In the genomic region with DNA sequence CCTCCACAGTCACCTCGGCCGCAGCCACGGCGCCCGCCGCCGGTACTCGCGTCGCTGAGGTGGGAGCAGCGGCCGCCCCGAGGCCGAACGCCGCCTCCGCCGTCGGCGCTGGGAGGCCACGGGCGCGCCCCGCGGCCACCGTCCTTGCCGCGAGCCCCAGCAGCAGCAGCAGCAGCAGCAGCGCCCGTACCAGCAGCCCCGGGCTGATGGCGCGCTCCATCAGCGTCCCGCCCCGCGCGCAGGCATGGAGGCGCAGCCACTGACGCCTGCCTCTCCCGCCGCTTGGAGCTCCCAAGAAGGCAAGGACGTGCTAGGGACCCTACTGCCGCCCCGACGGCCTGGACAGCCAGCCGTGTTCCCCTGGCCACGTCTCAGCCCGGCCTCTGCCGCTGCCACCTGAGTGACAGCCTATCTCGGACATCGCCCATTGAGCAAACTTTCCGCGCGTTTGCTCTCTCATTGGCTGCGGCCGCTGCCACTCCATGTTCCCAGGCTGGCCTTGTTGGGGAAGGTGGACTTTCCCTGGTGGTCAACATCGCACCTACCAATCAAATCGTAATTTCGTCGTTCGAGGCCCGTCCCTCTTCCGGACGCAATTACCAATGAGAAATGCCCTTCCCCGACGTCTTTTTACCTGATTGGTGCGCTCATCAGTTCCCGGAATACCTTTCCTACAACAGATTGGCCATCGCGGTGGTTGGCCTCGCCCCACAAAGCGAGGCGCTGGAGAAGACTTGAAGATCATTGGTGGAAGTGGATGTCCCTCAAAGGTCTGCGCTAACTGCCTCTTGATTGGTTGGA, we compare ENCODE assay signal across 8 cellular contexts. TPM values are rescaled to one million over a fixed set of nuclear protein-coding genes. Genes with fewer than 3 reads are reported as not detected.
A peak's percentile ranks its signal among the peaks of the same experiment; 100 is the strongest.
DNase-seq lines count a peak whose midpoint lies in the region; ATAC-seq and TF ChIP-seq lines count a peak whose summit lies in the region.

A gene (minus strand): TSS at position 410 of the 801 bp plus-strand sequence. CDS start 190 bp downstream, at position 220.

- peak within 1 kb of the TSS; percentile 93 for H3K23ac ChIP-seq in IMR-90 (ENCODE audit: low read depth, low read length)

- no TSS peak for BruUV-seq in IMR-90 (replicated peaks; lab: Mats Ljungman, UMichigan)

- WGBS in IMR-90 (ENCODE audit: extremely low coverage in 2 of 2, insufficient read length in 1 of 2), 2 experiments, result 0% methylated on average over 34 of the region's 75 CpGs; no CpG with 5 or more reads in 1 of the 2 experiments

- H3K18ac ChIP-seq in IMR-90 (ENCODE audit: low read depth, low read length), result peak within 1 kb of the TSS; percentile 96

- peak within 1 kb of the TSS; percentile 100 for H4K91ac ChIP-seq in IMR-90 (ENCODE audit: insufficient read depth, low read depth, low read length)

- intact Hi-C loops in IMR-90 (cut with micrococcal nuclease), result loop anchor here (1.0 to 10.0 kb wide), 4 partner anchors 24 to 64 kb away; a partner anchor contains a TSS

- H3K56ac ChIP-seq in IMR-90 (ENCODE audit: extremely low read depth, insufficient read depth, low read length), result peak within 1 kb of the TSS; percentile 98

- H3K4me3 ChIP-seq in IMR-90 (ENCODE audit: insufficient read depth, low read depth, low read length), result peak within 1 kb of the TSS; percentile 70

- H2BK5ac ChIP-seq in IMR-90 (ENCODE audit: low read depth, low read length, poor library complexity, severe bottlenecking), result peak within 1 kb of the TSS; percentile 96

- H3K9ac ChIP-seq in IMR-90 (ENCODE audit: low read depth, low read length), result peak within 1 kb of the TSS; percentile 97

- CTCF ChIA-PET in IMR-90 (lab: Yijun Ruan, JAX), result no interaction called here

- peaks cover 22% of the 10 kb centered on the region for H4K20me1 ChIP-seq in IMR-90 (ENCODE audit: insufficient read depth, low read length)

- 0 out of 2 replicates have a peak, but pooled peaks have one; percentile 7 for TF ChIP-seq CTCF in IMR-90 (conservative IDR thresholded peaks at IDR 0.05; ENCODE audit: low read depth, low read length)

- peak within 1 kb of the TSS; percentile 99 for H2AK9ac ChIP-seq in IMR-90 (replicated peaks; ENCODE audit: low read depth, low read length, poor library complexity)

- peaks cover 4% of the 10 kb centered on the region for H3K4me1 ChIP-seq in IMR-90 (ENCODE audit: control insufficient read depth, insufficient read depth, low read length)

- peak within 1 kb of the TSS; percentile 96 for H3K4ac ChIP-seq in IMR-90 (ENCODE audit: low read depth, low read length)

- H2BK15ac ChIP-seq in IMR-90 (ENCODE audit: low read depth, low read length), result peak within 1 kb of the TSS; percentile 98

- peak within 1 kb of the TSS; percentile 83 to 99 for H4K8ac ChIP-seq in IMR-90 (ENCODE audit: low read depth in 2 of 2, low read length in 2 of 2)

- in situ Hi-C loops in IMR-90 (cut with MboI; ENCODE audit: low sequenced_read_pairs), result no loop called here

- no peak for TF ChIP-seq RAD21 in IMR-90 (IDR thresholded peaks at IDR 0.05; ENCODE audit: low read length)

- POLR2A ChIA-PET in IMR-90 (lab: Charles Lee; ENCODE audit: unreplicated experiment), result no interaction called here

- peak within 1 kb of the TSS; percentile 48 for H2BK20ac ChIP-seq in IMR-90 (ENCODE audit: low read depth, low read length)

- H4K5ac ChIP-seq in IMR-90 (ENCODE audit: low read depth, low read length), result peak within 1 kb of the TSS; percentile 95

- H3K27ac ChIP-seq in IMR-90 (ENCODE audit: insufficient read depth, low read length), result peak within 1 kb of the TSS; percentile 94

- dilution Hi-C loops in IMR-90 (cut with HindIII; ENCODE audit: low sequenced_read_pairs, unreplicated experiment), result no loop called here

- peak within 1 kb of the TSS; percentile 93 for H2AK5ac ChIP-seq in IMR-90 (ENCODE audit: low read depth, low read length)

- peak; percentile 88 for TF ChIP-seq POLR2A in IMR-90 (IDR thresholded peaks at IDR 0.05; ENCODE audit: low read depth, low read length)

- H3K14ac ChIP-seq in IMR-90 (replicated peaks; ENCODE audit: low read depth, low read length), result peak within 1 kb of the TSS; percentile 98

- H3K9me3 ChIP-seq in IMR-90 (ENCODE audit: control insufficient read depth, insufficient read depth, low read length), result no peaks in the 10 kb centered on the region

- no peaks in the 10 kb centered on the region for H3K27me3 ChIP-seq in IMR-90 (ENCODE audit: control insufficient read depth, insufficient read depth, low read length)

- H2AFZ ChIP-seq in IMR-90 (replicated peaks; ENCODE audit: low read length, poor library complexity), result peak within 1 kb of the TSS; percentile 90

- H2BK120ac ChIP-seq in IMR-90 (ENCODE audit: low read depth, low read length), result peak within 1 kb of the TSS; percentile 91

- H3K9me1 ChIP-seq in IMR-90 (ENCODE audit: insufficient read depth, low read length), result peaks cover 8% of the 10 kb centered on the region; the same call in 1 of the 2 replicates

- peaks cover 16 to 40% of the 10 kb centered on the region in 2 experiments; a peak in 3 of 4 replicates for H3K79me1 ChIP-seq in IMR-90 (ENCODE audit: low read depth in 1 of 2, low read length in 2 of 2)

- no peaks in the 10 kb centered on the region for H3K36me3 ChIP-seq in IMR-90 (ENCODE audit: control insufficient read depth, insufficient read depth, low read length)

- DNase-seq in DMS 273 (lab: John Stamatoyannopoulos, UW; ENCODE audit: unreplicated experiment) (peak; percentile 100), IMR-90 (peak; percentile 100), OCI-M1 (lab: John Stamatoyannopoulos, UW) (peak; percentile 98), activated T-cell treated with anti-CD3 and anti-CD28 coated beads for 24 hours (ENCODE audit: low read depth) (peak; percentile 93), epidermal melanocyte (ENCODE audit: insufficient read length, low spot score) (peak; percentile 95), middle frontal gyrus (ENCODE audit: extremely low spot score, low spot score) (peak; percentile 100)
- DNase-seq in stimulated activated CD8-positive, alpha-beta memory T cell treated with anti-CD3 and anti-CD28 coated beads, Interleukin-2, amount 100 ng/mL, for 48 hours (ENCODE audit: low read depth in 2 of 2), result peak; percentile 81 to 90

- ATAC-seq in GM21528 (IDR thresholded peaks at IDR 0.05; ENCODE audit: low FRiP score, unreplicated experiment) (peak; percentile 92), IMR-90 (ENCODE audit: low read depth) (peak; percentile 91)

- peak within 1 kb of the TSS; percentile 88 for H3K4me2 ChIP-seq in IMR-90 (ENCODE audit: low read depth, low read length)

TF ChIP-seq in IMR-90, 13 proteins besides CTCF, POLR2A, EP300 and RAD21:
- TF ChIP-seq CEBPB (IDR thresholded peaks at IDR 0.05; ENCODE audit: low read depth, low read length) (peak; percentile 88), FOS (IDR thresholded peaks at IDR 0.05; ENCODE audit: low read depth, low read length) (peak; percentile 85; the same call in 1 of the 2 replicates), RFX5 (IDR thresholded peaks at IDR 0.05; ENCODE audit: low read depth, low read length) (no peak; the same call in 1 of the 2 replicates), MAFK (IDR thresholded peaks at IDR 0.05; ENCODE audit: low read depth, low read length) (no peak), MAZ (IDR thresholded peaks at IDR 0.05; ENCODE audit: borderline replicate concordance, low read depth, low read length) (no peak), MXI1 (IDR thresholded peaks at IDR 0.05; ENCODE audit: borderline replicate concordance, low read depth, low read length) (peak; percentile 78; the same call in 1 of the 2 replicates), CHD1 (IDR thresholded peaks at IDR 0.05; ENCODE audit: low read depth, low read length) (no peak), NFE2L2 (IDR thresholded peaks at IDR 0.05; ENCODE audit: low read depth, low read length) (no peak), SMC3 (IDR thresholded peaks at IDR 0.05; ENCODE audit: low read depth, low read length) (no peak), RCOR1 (IDR thresholded peaks at IDR 0.05; ENCODE audit: insufficient replicate concordance, low read length) (no peak)
- TF ChIP-seq, protein P1, sequence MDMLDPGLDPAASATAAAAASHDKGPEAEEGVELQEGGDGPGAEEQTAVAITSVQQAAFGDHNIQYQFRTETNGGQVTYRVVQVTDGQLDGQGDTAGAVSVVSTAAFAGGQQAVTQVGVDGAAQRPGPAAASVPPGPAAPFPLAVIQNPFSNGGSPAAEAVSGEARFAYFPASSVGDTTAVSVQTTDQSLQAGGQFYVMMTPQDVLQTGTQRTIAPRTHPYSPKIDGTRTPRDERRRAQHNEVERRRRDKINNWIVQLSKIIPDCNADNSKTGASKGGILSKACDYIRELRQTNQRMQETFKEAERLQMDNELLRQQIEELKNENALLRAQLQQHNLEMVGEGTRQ (IDR thresholded peaks at IDR 0.05; ENCODE audit: low read depth, low read length), result no peak

RNA-seq across cellular contexts. Expression of the gene that starts here (rescaled TPM):
- total RNA-seq in IMR-90 (2012; rRNA removed), result 20.3 and 22.8 TPM in 2 replicates
- 5.3 and 7.9 TPM in 2 replicates for polyA plus RNA-seq in IMR-90 (2012; rRNA removed)
- polyA plus RNA-seq in IMR-90 (2012; cell fraction: cytosol; rRNA removed), result 1.3 and 2.0 TPM in 2 replicates
- 2.4 and 29.3 TPM in 2 replicates for polyA plus RNA-seq in IMR-90 (2012; cell fraction: nucleus; rRNA removed; ENCODE audit: low replicate concordance)

Comparison
In these comparisons a context has a peak if more than half of its experiments do, and no peak if none do; other contexts are left out.
1. Peak in every context shown above with its lines: DNase-seq, ATAC-seq, H3K4me3 ChIP-seq and H3K27ac ChIP-seq.